14 cellular contexts compared by ENCODE assay signal in the genomic region with DNA sequence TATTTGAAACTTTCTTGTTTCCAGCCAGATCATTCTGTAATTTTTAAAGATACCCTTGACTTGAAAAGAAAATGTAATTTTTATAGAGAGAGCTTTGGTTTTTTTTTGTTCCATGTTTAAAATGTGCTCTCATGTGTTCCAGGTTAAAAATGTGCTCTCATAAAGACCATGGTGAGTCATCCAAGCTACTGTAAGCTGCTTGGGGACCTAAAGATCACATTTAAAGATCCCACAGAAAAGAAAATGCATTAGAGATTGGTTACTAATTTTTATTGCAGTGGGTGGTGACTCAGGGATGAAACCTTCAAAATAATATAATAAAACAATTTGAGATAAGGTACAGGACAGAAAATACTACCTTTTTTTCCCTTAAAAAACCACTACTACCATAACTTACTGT. TPM values are rescaled to one million over a fixed set of nuclear protein-coding genes. Genes with fewer than 3 reads are reported as not detected.
DNase-seq lines count a peak whose midpoint lies in the region; ATAC-seq and TF ChIP-seq lines count a peak whose summit lies in the region.
"Had no signal": no experiment of that assay in that cellular context is flagged by ENCODE, and none has a peak within 500 bp of the region (broad histone marks: within the 10 kb centered on the region; RNA-seq: fewer than 3 reads in every experiment).

No MANE protein-coding gene starts in this region.

- ATAC-seq in activated naive CD8-positive, alpha-beta T cell treated with anti-CD3 and anti-CD28 coated beads, Interleukin-2, amount 50 U/mL, for 24 hours, result peak; percentile 83

- peaks cover 61% of the 10 kb centered on the region for H3K4me1 Mint-ChIP-seq in activated naive CD8-positive, alpha-beta T cell treated with anti-CD3 and anti-CD28 coated beads, Interleukin-2, amount 50 U/mL, for 24 hours

- H3K36me3 Mint-ChIP-seq in activated naive CD8-positive, alpha-beta T cell treated with anti-CD3 and anti-CD28 coated beads, Interleukin-2, amount 50 U/mL, for 24 hours (ENCODE audit: low read depth), result peaks cover 36% of the 10 kb centered on the region

- H3K27ac Mint-ChIP-seq in activated naive CD8-positive, alpha-beta T cell treated with anti-CD3 and anti-CD28 coated beads, Interleukin-2, amount 50 U/mL, for 24 hours, result peak overlapping the region; percentile 74
- H3K27ac Mint-ChIP-seq: T-helper 1 cell treated with Interleukin-12 subunit alpha and Interleukin-12 subunit beta and Interleukin-4 antibody, amounts not matched to agents 30 μg/mL and 1 μg/mL, for 36 hours had no signal

- no peak for TF ChIP-seq CTCF in AG10803 (conservative IDR thresholded peaks at IDR 0.05; ENCODE audit: low read length)

- H3K4me3 ChIP-seq in AG10803 (ENCODE audit: low read length), result no peak overlapping the region
- H3K4me3 ChIP-seq: lung had no signal

- no peaks in the 10 kb centered on the region for H3K27me3 Mint-ChIP-seq in activated naive CD8-positive, alpha-beta T cell treated with anti-CD3 and anti-CD28 coated beads, Interleukin-2, amount 50 U/mL, for 24 hours

- DNase-seq in AG10803 (ENCODE audit: low read depth), result peak; percentile 39
- peak; percentile 37 for DNase-seq in HT1080 (ENCODE audit: low read depth)
- DNase-seq in activated naive CD8-positive, alpha-beta T cell treated with anti-CD3 and anti-CD28 coated beads, Interleukin-2, amount 50 U/mL, for 24 hours, result no peak
- peak; percentile 46 for DNase-seq in kidney glomerular epithelial cell (lab: John Stamatoyannopoulos, UW)
- DNase-seq in T-helper 1 cell, result no peak
- DNase-seq in NCI-H1105 treated with DMSO at 0.1 percent for 48 hours (lab: John Stamatoyannopoulos, UW), result no peak
- no peak for DNase-seq in NCI-H510A (lab: John Stamatoyannopoulos, UW)
- no peak for DNase-seq in NCI-H774 (lab: John Stamatoyannopoulos, UW)
- DNase-seq: amniotic stem cell; effector CD8-positive, alpha-beta T cell; NCI-H2081; occipital lobe had no signal

- no peaks in the 10 kb centered on the region for H3K9me3 Mint-ChIP-seq in activated naive CD8-positive, alpha-beta T cell treated with anti-CD3 and anti-CD28 coated beads, Interleukin-2, amount 50 U/mL, for 24 hours
- H3K9me3 Mint-ChIP-seq: T-helper 1 cell treated with Interleukin-12 subunit alpha and Interleukin-12 subunit beta and Interleukin-4 antibody, amounts not matched to agents 30 μg/mL and 1 μg/mL, for 36 hours had no signal

- H3K4me3 Mint-ChIP-seq in activated naive CD8-positive, alpha-beta T cell treated with anti-CD3 and anti-CD28 coated beads, Interleukin-2, amount 50 U/mL, for 24 hours, result no peak overlapping the region
- H3K4me3 Mint-ChIP-seq: T-helper 1 cell treated with Interleukin-12 subunit alpha and Interleukin-12 subunit beta and Interleukin-4 antibody, amounts not matched to agents 30 μg/mL and 1 μg/mL, for 36 hours had no signal

RNA-seq across cellular contexts. Expression of gene TCF12, which starts 10.9 kb away (rescaled TPM):
- 66.5 and 96.2 TPM in 2 replicates for total RNA-seq in HT1080 (2014; rRNA removed; shearing (Covaris generic))
- 39.7 and 51.8 TPM in 2 replicates for polyA plus RNA-seq in HT1080 (2015; cell fraction: cytosol; rRNA removed)
- 49.3 and 50.1 TPM in 2 replicates for polyA plus RNA-seq in HT1080 (2015; cell fraction: nucleus; rRNA removed)

Comparison
In these comparisons a context has a peak if more than half of its experiments do, and no peak if none do; other contexts are left out.
1. DNase-seq: peak in AG10803 (single experiment), HT1080 (single experiment) and kidney glomerular epithelial cell (single experiment); none in activated naive CD8-positive, alpha-beta T cell treated with anti-CD3 and anti-CD28 coated beads, Interleukin-2, amount 50 U/mL, for 24 hours (single experiment), T-helper 1 cell (0 of 5), NCI-H1105 treated with DMSO at 0.1 percent for 48 hours (single experiment), NCI-H510A (single experiment) and NCI-H774 (single experiment).